ENCODE assay signal across 12 cellular contexts in the genomic region with DNA sequence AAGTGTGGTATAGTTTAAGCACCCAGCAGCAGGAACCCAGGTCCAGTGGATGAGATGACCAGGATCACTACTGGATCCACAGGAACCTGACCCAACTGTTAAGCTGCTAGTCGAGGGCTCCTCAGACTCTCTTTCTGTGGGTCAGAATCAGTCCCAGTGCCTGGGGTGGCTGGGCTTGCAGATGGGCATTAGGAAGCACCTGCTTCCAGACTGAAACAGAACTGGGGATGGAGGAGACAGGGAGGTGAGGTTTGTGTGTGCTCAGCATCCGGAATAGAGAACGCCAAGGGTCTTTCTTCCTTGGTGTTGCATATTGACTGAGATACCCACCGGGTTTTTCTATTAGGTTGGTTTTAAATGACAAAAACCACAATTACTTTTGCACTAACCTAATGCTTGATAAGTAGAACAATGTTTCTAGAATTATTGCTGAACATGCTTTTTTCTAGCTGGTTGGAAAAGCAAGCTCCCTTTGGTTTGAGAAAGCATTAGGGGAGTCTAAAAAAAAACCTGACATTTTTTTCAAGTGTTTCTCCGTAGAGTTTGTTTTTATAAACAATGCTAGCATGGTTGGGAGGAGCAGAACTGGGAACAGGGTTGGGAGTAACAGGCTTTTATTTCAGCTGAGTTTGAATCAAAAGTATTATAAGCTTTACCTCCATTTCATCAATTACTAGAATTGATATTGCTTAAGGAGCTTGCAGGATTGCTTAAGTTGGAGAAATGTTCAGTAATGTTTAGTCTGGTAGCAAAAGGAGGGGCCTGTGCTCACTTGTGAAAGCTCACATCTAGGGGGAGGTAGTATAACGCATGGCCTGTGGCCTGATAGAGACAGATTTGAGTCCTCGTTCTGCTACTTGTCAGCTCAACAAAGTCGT. TPM values are rescaled to one million over a fixed set of nuclear protein-coding genes. Genes with fewer than 3 reads are reported as not detected.
DNase-seq lines count a peak whose midpoint lies in the region; ATAC-seq and TF ChIP-seq lines count a peak whose summit lies in the region.
"Had no signal": no experiment of that assay in that cellular context is flagged by ENCODE, and none has a peak within 500 bp of the region (broad histone marks: within the 10 kb centered on the region; RNA-seq: fewer than 3 reads in every experiment).

No MANE protein-coding gene starts in this region.

- no peak for DNase-seq in GM23338 (ENCODE audit: low spot score)
- DNase-seq in SKM-1 (lab: John Stamatoyannopoulos, UW; ENCODE audit: unreplicated experiment) = peak; percentile 48
- DNase-seq in iris pigment epithelial cell (ENCODE audit: low read depth) = peak; percentile 79
- DNase-seq in suprapubic skin (ENCODE audit: low spot score in 2 of 2) = no peak
- no peak for DNase-seq in activated naive CD4-positive, alpha-beta T cell treated with anti-CD3 and anti-CD28 coated beads, Interleukin-2, amount 50 U/mL, for 72 hours (ENCODE audit: low spot score in 2 of 2)
- DNase-seq in NCI-H748 (lab: John Stamatoyannopoulos, UW; ENCODE audit: unreplicated experiment) = no peak
- no peak for DNase-seq in GM03348 (ENCODE audit: low spot score)
- no peak for DNase-seq in NCI-H446 treated with DMSO at 0.1 percent for 48 hours (lab: John Stamatoyannopoulos, UW)
- DNase-seq: H7, NCI-H69, T-helper 2 cell had no signal

- no peaks in the 10 kb centered on the region for H4K20me1 ChIP-seq in GM23338 (replicated peaks; ENCODE audit: insufficient read depth)

- no peak for TF ChIP-seq EP300 in suprapubic skin (IDR thresholded peaks at IDR 0.05)

- H3K4me3 Mint-ChIP-seq in GM23338 = no peak overlapping the region

- no peaks in the 10 kb centered on the region for H3K36me3 ChIP-seq in GM23338 (ENCODE audit: insufficient read depth)
- no peaks in the 10 kb centered on the region for H3K36me3 ChIP-seq in suprapubic skin

- H3K9me2 ChIP-seq in GM23338 (ENCODE audit: insufficient read depth) = no peaks in the 10 kb centered on the region

- H3K9me3 Mint-ChIP-seq in GM23338 = no peaks in the 10 kb centered on the region
- H3K9me3 Mint-ChIP-seq in activated naive CD4-positive, alpha-beta T cell treated with anti-CD3 and anti-CD28 coated beads, Interleukin-2, amount 50 U/mL, for 72 hours = no peaks in the 10 kb centered on the region

- H3K79me2 ChIP-seq in GM23338 (replicated peaks; ENCODE audit: insufficient read depth) = no peaks in the 10 kb centered on the region

- no peak overlapping the region; the same call in 1 of the 2 replicates for H3K27ac Mint-ChIP-seq in GM23338
- H3K27ac Mint-ChIP-seq in activated naive CD4-positive, alpha-beta T cell treated with anti-CD3 and anti-CD28 coated beads, Interleukin-2, amount 50 U/mL, for 72 hours = no peak overlapping the region

- no peak for TF ChIP-seq POLR2A in suprapubic skin (IDR thresholded peaks at IDR 0.05)

- H3K4me2 ChIP-seq in GM23338 = 0 out of 2 replicates have a peak overlapping the region, but pooled peaks have one; percentile 15

- H3K4me3 ChIP-seq in GM23338 (no peak overlapping the region), suprapubic skin (peak overlapping the region; percentile 7)

- no peaks in the 10 kb centered on the region for H3K27me3 ChIP-seq in GM23338 (ENCODE audit: insufficient read depth)
- no peaks in the 10 kb centered on the region for H3K27me3 ChIP-seq in suprapubic skin

- H3K4me1 Mint-ChIP-seq in GM23338 = peaks cover 33% of the 10 kb centered on the region

- H3K4me1 ChIP-seq in GM23338 (ENCODE audit: insufficient read depth) (peaks cover 13% of the 10 kb centered on the region), suprapubic skin (peaks cover 44% of the 10 kb centered on the region)

- no peak overlapping the region for H3K27ac ChIP-seq in GM23338 (ENCODE audit: low read depth)
- H3K27ac ChIP-seq in suprapubic skin = peak overlapping the region; percentile 15

- no peaks in the 10 kb centered on the region for H3F3A ChIP-seq in GM23338 (replicated peaks; ENCODE audit: low read depth)

- no peaks in the 10 kb centered on the region for H3K36me3 Mint-ChIP-seq in GM23338 (ENCODE audit: low read depth)
- H3K36me3 Mint-ChIP-seq in activated naive CD4-positive, alpha-beta T cell treated with anti-CD3 and anti-CD28 coated beads, Interleukin-2, amount 50 U/mL, for 72 hours = no peaks in the 10 kb centered on the region

- peak; percentile 67 for ATAC-seq in GM23338
- no peak for ATAC-seq in activated naive CD4-positive, alpha-beta T cell treated with anti-CD3 and anti-CD28 coated beads, Interleukin-2, amount 50 U/mL, for 72 hours
- ATAC-seq: left colon had no signal

- H3K9me3 ChIP-seq in suprapubic skin = no peaks in the 10 kb centered on the region

- no peak overlapping the region; the same call in 1 of the 2 replicates for H2AFZ ChIP-seq in GM23338

- TF ChIP-seq CTCF in GM23338 (conservative IDR thresholded peaks at IDR 0.05; ENCODE audit: low read depth in 2 of 2) = no peak
- no peak for TF ChIP-seq CTCF in suprapubic skin (IDR thresholded peaks at IDR 0.05)

- H3K27me3 Mint-ChIP-seq in GM23338 (ENCODE audit: insufficient read depth, low read depth, poor library complexity) = peaks cover 4% of the 10 kb centered on the region

- WGBS in suprapubic skin = 59% methylated on average over 8 of the region's 8 CpGs

TF ChIP-seq in GM23338, 12 proteins besides CTCF, POLR2A, EP300 and RAD21 (continues in another document):
- TF ChIP-seq EZH2phosphoT487 (IDR thresholded peaks at IDR 0.05; ENCODE audit: unreplicated experiment) (no peak), ZNF114 (CRISPR knock-in tag; IDR thresholded peaks at IDR 0.05) (no peak), STAT1 (IDR thresholded peaks at IDR 0.05; ENCODE audit: unreplicated experiment) (no peak), POLR2AphosphoS5 (IDR thresholded peaks at IDR 0.05; ENCODE audit: low read depth) (no peak), EZH2 (IDR thresholded peaks at IDR 0.05; ENCODE audit: low read depth, unreplicated experiment) (no peak), ZNF331 (CRISPR knock-in tag; IDR thresholded peaks at IDR 0.05; ENCODE audit: low read depth) (no peak), NANOG (IDR thresholded peaks at IDR 0.05; ENCODE audit: borderline replicate concordance) (no peak), JUNB (IDR thresholded peaks at IDR 0.05; ENCODE audit: unreplicated experiment) (no peak), CREB1 (CRISPR knock-in tag; IDR thresholded peaks at IDR 0.05; ENCODE audit: low read depth) (no peak)
- TF ChIP-seq, protein P1, sequence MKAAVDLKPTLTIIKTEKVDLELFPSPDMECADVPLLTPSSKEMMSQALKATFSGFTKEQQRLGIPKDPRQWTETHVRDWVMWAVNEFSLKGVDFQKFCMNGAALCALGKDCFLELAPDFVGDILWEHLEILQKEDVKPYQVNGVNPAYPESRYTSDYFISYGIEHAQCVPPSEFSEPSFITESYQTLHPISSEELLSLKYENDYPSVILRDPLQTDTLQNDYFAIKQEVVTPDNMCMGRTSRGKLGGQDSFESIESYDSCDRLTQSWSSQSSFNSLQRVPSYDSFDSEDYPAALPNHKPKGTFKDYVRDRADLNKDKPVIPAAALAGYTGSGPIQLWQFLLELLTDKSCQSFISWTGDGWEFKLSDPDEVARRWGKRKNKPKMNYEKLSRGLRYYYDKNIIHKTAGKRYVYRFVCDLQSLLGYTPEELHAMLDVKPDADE (IDR thresholded peaks at IDR 0.05) = no peak
- TF ChIP-seq, protein P2, sequence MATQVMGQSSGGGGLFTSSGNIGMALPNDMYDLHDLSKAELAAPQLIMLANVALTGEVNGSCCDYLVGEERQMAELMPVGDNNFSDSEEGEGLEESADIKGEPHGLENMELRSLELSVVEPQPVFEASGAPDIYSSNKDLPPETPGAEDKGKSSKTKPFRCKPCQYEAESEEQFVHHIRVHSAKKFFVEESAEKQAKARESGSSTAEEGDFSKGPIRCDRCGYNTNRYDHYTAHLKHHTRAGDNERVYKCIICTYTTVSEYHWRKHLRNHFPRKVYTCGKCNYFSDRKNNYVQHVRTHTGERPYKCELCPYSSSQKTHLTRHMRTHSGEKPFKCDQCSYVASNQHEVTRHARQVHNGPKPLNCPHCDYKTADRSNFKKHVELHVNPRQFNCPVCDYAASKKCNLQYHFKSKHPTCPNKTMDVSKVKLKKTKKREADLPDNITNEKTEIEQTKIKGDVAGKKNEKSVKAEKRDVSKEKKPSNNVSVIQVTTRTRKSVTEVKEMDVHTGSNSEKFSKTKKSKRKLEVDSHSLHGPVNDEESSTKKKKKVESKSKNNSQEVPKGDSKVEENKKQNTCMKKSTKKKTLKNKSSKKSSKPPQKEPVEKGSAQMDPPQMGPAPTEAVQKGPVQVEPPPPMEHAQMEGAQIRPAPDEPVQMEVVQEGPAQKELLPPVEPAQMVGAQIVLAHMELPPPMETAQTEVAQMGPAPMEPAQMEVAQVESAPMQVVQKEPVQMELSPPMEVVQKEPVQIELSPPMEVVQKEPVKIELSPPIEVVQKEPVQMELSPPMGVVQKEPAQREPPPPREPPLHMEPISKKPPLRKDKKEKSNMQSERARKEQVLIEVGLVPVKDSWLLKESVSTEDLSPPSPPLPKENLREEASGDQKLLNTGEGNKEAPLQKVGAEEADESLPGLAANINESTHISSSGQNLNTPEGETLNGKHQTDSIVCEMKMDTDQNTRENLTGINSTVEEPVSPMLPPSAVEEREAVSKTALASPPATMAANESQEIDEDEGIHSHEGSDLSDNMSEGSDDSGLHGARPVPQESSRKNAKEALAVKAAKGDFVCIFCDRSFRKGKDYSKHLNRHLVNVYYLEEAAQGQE (IDR thresholded peaks at IDR 0.05; ENCODE audit: unreplicated experiment) = no peak

RNA-seq across cellular contexts. Expression of a gene that starts 0.9 kb away (rescaled TPM):
- 3.7 and 4.7 TPM in 2 replicates for total RNA-seq in GM23338 (2014; rRNA removed; shearing (Covaris generic))
- polyA plus RNA-seq in GM23338 (2016; fragmentation: Nextera tagmentation; extraction: Ambion mirVana) = 6.4 and 8.1 TPM in 2 replicates
- total RNA-seq in suprapubic skin = 10 to 100 TPM; 13.1 to 48.0 (median 20.6) TPM
- total RNA-seq in activated naive CD4-positive, alpha-beta T cell treated with anti-CD3 and anti-CD28 coated beads, Interleukin-2, amount 50 U/mL, for 72 hours = under 1 TPM; 0.64 to 0.88 TPM

Comparison
In these comparisons a context has a peak if more than half of its experiments do, and no peak if none do; other contexts are left out.
1. DNase-seq: peak in SKM-1 (single experiment) and iris pigment epithelial cell (single experiment); none in GM23338 (single experiment), suprapubic skin (0 of 2), activated naive CD4-positive, alpha-beta T cell treated with anti-CD3 and anti-CD28 coated beads, Interleukin-2, amount 50 U/mL, for 72 hours (0 of 2), NCI-H748 (single experiment), GM03348 (single experiment) and NCI-H446 treated with DMSO at 0.1 percent for 48 hours (single experiment).